8 cellular contexts compared by ENCODE assay signal in the genomic region with DNA sequence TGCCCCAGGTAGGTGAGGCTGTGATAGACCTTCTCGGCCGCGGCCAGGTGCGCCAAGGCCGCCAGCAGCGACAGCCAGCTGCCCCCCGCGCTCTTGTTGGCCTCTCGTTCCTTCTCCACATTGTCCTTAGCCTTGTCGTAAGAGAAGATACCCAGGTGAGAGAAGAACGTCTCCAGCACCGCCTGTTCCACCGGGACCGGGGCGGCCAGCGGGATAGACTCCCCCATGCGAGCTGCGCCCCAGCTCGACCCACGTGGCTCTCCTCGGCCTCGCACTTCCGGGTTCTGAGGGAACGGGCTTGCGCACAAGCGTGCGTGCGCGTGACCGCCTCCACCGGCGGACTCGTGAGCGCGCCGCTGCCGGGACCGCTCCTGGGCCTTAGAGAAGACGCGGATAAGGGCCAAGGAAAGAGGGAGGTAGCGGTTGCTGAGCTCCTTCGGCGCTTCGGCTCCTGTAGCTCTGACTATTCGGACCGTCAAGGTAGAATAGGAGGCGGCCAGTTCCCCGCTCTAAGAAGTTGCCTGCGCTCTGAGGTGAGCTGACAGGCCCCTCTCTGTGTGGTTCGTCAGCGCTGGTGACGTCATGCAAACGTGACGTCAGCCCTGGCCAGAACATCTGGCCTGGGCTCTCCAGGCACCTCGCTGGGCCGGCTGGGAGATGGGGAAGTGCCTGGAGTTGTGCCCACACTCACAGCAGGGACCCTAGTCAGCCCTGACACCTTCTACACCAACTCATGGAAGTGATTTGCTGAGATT. TPM values are rescaled to one million over a fixed set of nuclear protein-coding genes. Genes with fewer than 3 reads are reported as not detected.
DNase-seq lines count a peak whose midpoint lies in the region; ATAC-seq and TF ChIP-seq lines count a peak whose summit lies in the region.

Gene KICS2 (minus strand): TSS at position 286 of the 755 bp plus-strand sequence. CDS start 59 bp downstream, at position 227.

- H3K27ac ChIP-seq in BLaER1 (peak within 1 kb of the TSS; percentile 89), colonic mucosa (peak within 1 kb of the TSS; percentile 77)

- peak; percentile 67 for DNase-seq in GM19240 (ENCODE audit: insufficient read length, low spot score)
- peak; percentile 75 to 85 for DNase-seq in NCI-H524 (lab: John Stamatoyannopoulos, UW)
- peak; percentile 93 for DNase-seq in activated CD4-positive, alpha-beta T cell treated with anti-CD3 and anti-CD28 coated beads for 48 hours
- peak; percentile 94 for DNase-seq in colonic mucosa
- DNase-seq in left colon: peak; percentile 93 to 95
- peak; percentile 85 to 86 for DNase-seq in stimulated activated CD4-positive, alpha-beta T cell treated with anti-CD3 and anti-CD28 coated beads, Interleukin-1b, Interleukin-23, amount 100 ng/mL, for 4 hours (ENCODE audit: low read depth in 2 of 2)

- H3K4me3 ChIP-seq in BLaER1: peak within 1 kb of the TSS; percentile 92
- peak within 1 kb of the TSS; percentile 94 for H3K4me3 ChIP-seq in colonic mucosa

- no peaks in the 10 kb centered on the region for H3K36me3 ChIP-seq in BLaER1
- H3K36me3 ChIP-seq in colonic mucosa: no peaks in the 10 kb centered on the region

- peak within 1 kb of the TSS; percentile 90 for H3K9ac ChIP-seq in BLaER1
- H3K9ac ChIP-seq in colonic mucosa (ENCODE audit: low read depth in 2 of 2, low read length in 2 of 2): peak within 1 kb of the TSS; percentile 88 to 90

- H3K27me3 ChIP-seq in BLaER1: no peaks in the 10 kb centered on the region
- H3K27me3 ChIP-seq in colonic mucosa: no peaks in the 10 kb centered on the region

- H3K4me2 ChIP-seq in BLaER1: peak within 1 kb of the TSS; percentile 92

- intact Hi-C loops in colonic mucosa (cut with DNase I) (no loop called here), left colon (cut with DNase I, micrococcal nuclease) (no loop called here)

- no peak for TF ChIP-seq CTCF in colonic mucosa (IDR thresholded peaks at IDR 0.05)

- no peaks in the 10 kb centered on the region for H4K20me1 ChIP-seq in BLaER1

- H3K9me3 ChIP-seq in BLaER1 (no peaks in the 10 kb centered on the region), colonic mucosa (no peaks in the 10 kb centered on the region)

- H3K4me1 ChIP-seq in BLaER1: peaks cover 22% of the 10 kb centered on the region
- H3K4me1 ChIP-seq in colonic mucosa: peaks cover 4% of the 10 kb centered on the region

- ATAC-seq in HG03457 (IDR thresholded peaks at IDR 0.05; ENCODE audit: unreplicated experiment) (peak; percentile 95), left colon (peak; percentile 99)

RNA-seq across cellular contexts. Expression of gene KICS2, which starts in this region (rescaled TPM):
- total RNA-seq in colonic mucosa (1 to 10 TPM; 3.4 to 5.5 TPM), left colon (1 to 10 TPM; 5.2 to 5.7 TPM)

Comparison
In these comparisons a context has a peak if more than half of its experiments do, and no peak if none do; other contexts are left out.
1. Peak in every context shown above with its lines: DNase-seq, ATAC-seq, H3K4me3 ChIP-seq and H3K27ac ChIP-seq.